8 cellular contexts compared by ENCODE assay signal in the genomic region with DNA sequence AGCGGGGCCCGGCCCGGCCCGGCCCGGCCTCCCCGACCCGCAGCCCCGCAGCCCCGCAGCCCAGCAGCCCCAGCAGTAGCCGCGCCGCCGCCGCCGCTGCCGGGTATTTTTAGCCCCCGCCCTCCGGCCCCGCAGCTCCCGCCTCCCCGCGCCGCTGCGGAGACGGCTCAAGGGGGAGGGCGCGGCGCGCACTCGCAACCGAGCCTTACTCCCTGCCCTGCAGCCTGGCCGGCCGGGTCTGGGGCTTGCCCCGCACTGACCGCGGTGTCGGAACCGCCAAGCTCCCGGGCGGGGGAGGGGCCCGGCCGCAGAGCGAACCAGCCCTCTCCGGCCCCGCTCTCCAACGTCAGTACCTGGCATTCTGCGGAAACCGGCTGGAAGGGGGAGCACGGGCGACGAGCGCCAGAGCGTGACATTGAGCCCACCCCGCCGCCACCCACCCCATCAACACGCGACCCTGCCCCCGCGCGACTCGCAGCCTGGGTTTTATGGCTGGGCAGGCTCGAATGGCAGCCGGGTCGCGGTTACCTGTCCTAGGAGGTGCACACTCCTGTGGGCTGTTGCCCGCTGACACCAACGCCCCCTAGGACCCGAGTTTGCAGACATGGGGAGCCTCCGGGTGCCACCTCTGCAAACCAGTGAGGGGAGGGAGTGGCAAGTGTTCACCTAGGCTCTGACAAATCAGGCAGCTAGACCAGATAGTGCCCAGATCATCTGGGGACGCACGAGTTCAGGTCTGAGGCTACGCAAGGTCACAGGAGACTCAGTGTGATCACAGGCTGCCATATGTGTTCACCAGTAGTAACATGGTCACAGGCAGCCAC. TPM values are rescaled to one million over a fixed set of nuclear protein-coding genes. Genes with fewer than 3 reads are reported as not detected.
A peak's percentile ranks its signal among the peaks of the same experiment; 100 is the strongest.
DNase-seq lines count a peak whose midpoint lies in the region; TF ChIP-seq lines count a peak whose summit lies in the region.

A gene with protein sequence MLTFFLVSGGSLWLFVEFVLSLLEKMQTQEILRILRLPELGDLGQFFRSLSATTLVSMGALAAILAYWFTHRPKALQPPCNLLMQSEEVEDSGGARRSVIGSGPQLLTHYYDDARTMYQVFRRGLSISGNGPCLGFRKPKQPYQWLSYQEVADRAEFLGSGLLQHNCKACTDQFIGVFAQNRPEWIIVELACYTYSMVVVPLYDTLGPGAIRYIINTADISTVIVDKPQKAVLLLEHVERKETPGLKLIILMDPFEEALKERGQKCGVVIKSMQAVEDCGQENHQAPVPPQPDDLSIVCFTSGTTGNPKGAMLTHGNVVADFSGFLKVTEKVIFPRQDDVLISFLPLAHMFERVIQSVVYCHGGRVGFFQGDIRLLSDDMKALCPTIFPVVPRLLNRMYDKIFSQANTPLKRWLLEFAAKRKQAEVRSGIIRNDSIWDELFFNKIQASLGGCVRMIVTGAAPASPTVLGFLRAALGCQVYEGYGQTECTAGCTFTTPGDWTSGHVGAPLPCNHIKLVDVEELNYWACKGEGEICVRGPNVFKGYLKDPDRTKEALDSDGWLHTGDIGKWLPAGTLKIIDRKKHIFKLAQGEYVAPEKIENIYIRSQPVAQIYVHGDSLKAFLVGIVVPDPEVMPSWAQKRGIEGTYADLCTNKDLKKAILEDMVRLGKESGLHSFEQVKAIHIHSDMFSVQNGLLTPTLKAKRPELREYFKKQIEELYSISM (minus strand): TSS at position 98 of the 824 bp plus-strand sequence. CDS start 105 bp downstream, outside the sequence.

- no peaks in the 10 kb centered on the region for H3K79me2 ChIP-seq in neural progenitor cell (ENCODE audit: low read depth)

- H3K27ac Mint-ChIP-seq in neural progenitor cell = no peak within 1 kb of the TSS

- H3F3A ChIP-seq in neural progenitor cell (ENCODE audit: low read depth) = no peaks in the 10 kb centered on the region

- peaks cover 58% of the 10 kb centered on the region for H3K27me3 ChIP-seq in neural progenitor cell

- peaks cover 33% of the 10 kb centered on the region for H3K27me3 Mint-ChIP-seq in neural progenitor cell (ENCODE audit: insufficient read depth, low read depth)

- H3K4me1 Mint-ChIP-seq in neural progenitor cell = peaks cover 16% of the 10 kb centered on the region

- no peak for TF ChIP-seq CTCF in LNCaP clone FGC (IDR thresholded peaks at IDR 0.05; ENCODE audit: control insufficient read depth, extremely low read depth, insufficient read depth)
- no peak for TF ChIP-seq CTCF in foreskin fibroblast (IDR thresholded peaks at IDR 0.05; ENCODE audit: low read depth, low read length)
- TF ChIP-seq CTCF in neural progenitor cell (IDR thresholded peaks at IDR 0.05) = no peak

- peaks cover 8% of the 10 kb centered on the region for H3K4me1 ChIP-seq in neural progenitor cell

- no peaks in the 10 kb centered on the region for H3K36me3 Mint-ChIP-seq in neural progenitor cell

- H3K36me3 ChIP-seq in neural progenitor cell = no peaks in the 10 kb centered on the region

- H3K27ac ChIP-seq in neural progenitor cell = no peak within 1 kb of the TSS

- H3K9me3 ChIP-seq in neural progenitor cell (ENCODE audit: low read depth) = no peaks in the 10 kb centered on the region

- H3K4me2 ChIP-seq in neural progenitor cell = peak within 1 kb of the TSS; percentile 98

- peak within 1 kb of the TSS; percentile 86 for H3K4me3 Mint-ChIP-seq in neural progenitor cell

- peaks cover 34% of the 10 kb centered on the region for H4K20me1 ChIP-seq in neural progenitor cell (ENCODE audit: low read depth)

- H3K9me3 Mint-ChIP-seq in neural progenitor cell = no peaks in the 10 kb centered on the region

- H3K4me3 ChIP-seq in LNCaP clone FGC (ENCODE audit: low read depth, low read length) (peak within 1 kb of the TSS; percentile 53), foreskin fibroblast (ENCODE audit: low read depth in 1 of 2, low read length in 2 of 2) (peak within 1 kb of the TSS; percentile 44 to 46), neural progenitor cell (peak within 1 kb of the TSS; percentile 61)

- H2AFZ ChIP-seq in neural progenitor cell (replicated peaks) = peak within 1 kb of the TSS; percentile 14

- DNase-seq in Ammon's horn (ENCODE audit: low spot score) (peak; percentile 61), LNCaP clone FGC (ENCODE audit: low read depth) (no peak), foreskin fibroblast (peak in 1 of 2 donors; percentile 33), neural progenitor cell (ENCODE audit: low spot score) (peak; percentile 76), GM19240 (ENCODE audit: insufficient read length, low spot score) (no peak), RPMI8226 (no peak), COLO829 (ENCODE audit: low spot score) (no peak)
- DNase-seq in activated effector memory CD4-positive, alpha-beta T cell treated with Interleukin-2 at 50 U/mL for 16 hours = peak; percentile 43

- no peak within 1 kb of the TSS for H3K9ac ChIP-seq in neural progenitor cell

RNA-seq across cellular contexts. Expression of the gene that starts here (rescaled TPM):
- not detected in 2 replicates for total RNA-seq in neural progenitor cell (ENCODE audit: low replicate concordance)

Comparison
In these comparisons a context has a peak if more than half of its experiments do, and no peak if none do; other contexts are left out.
1. Peak in DNase-seq, H3K4me3 ChIP-seq and H3K4me2 ChIP-seq in neural progenitor cell; RNA of the gene not detected or under 1 TPM.
2. DNase-seq: peak in Ammon's horn (single experiment) and activated effector memory CD4-positive, alpha-beta T cell treated with Interleukin-2 at 50 U/mL for 16 hours (single experiment); none in LNCaP clone FGC (single experiment), GM19240 (single experiment), RPMI8226 (single experiment) and COLO829 (single experiment).
3. Peak in every context shown above with its lines, with median percentiles within 50 percentile points of each other: H3K4me3 ChIP-seq.